9 cellular contexts compared by ENCODE assay signal in genomic region chr1:209585672-209586071, GRCh38. TPM values are rescaled to one million over a fixed set of nuclear protein-coding genes. Genes with fewer than 3 reads are reported as not detected.
A peak's percentile ranks its signal among the peaks of the same experiment; 100 is the strongest.
DNase-seq lines count a peak whose midpoint lies in the region; ATAC-seq, FAIRE-seq and TF ChIP-seq lines count a peak whose summit lies in the region.
"Had no signal": no experiment of that assay in that cellular context is flagged by ENCODE, and none has a peak within 500 bp of the region (broad histone marks: within the 10 kb centered on the region; RNA-seq: fewer than 3 reads in every experiment).

No MANE protein-coding gene starts in this region.

- CTCF ChIA-PET in endothelial cell of umbilical vein (lab: Charles Lee) = interaction anchor here (0.6 to 6.9 kb wide), 15 partner anchors 9 to 162 kb away, joined by 3 to 65 read pairs (median 5); no protein-coding TSS in a partner anchor
- CTCF ChIA-PET in CD4-positive, alpha-beta T cell (lab: Charles Lee) = no interaction called here

- H3K79me2 ChIP-seq in GM23248 (ENCODE audit: insufficient read depth) (no peaks in the 10 kb centered on the region), endothelial cell of umbilical vein (ENCODE audit: control insufficient read depth, insufficient read depth, low read length) (no peaks in the 10 kb centered on the region)

- H3K27ac Mint-ChIP-seq in CD4-positive, alpha-beta T cell = no peak overlapping the region

- H3K9ac ChIP-seq in GM23248 = no peak overlapping the region
- no peak overlapping the region for H3K9ac ChIP-seq in endothelial cell of umbilical vein (replicated peaks; ENCODE audit: extremely low read depth, insufficient read depth, low read length)

- no peaks in the 10 kb centered on the region for H3K9me1 ChIP-seq in endothelial cell of umbilical vein (replicated peaks; ENCODE audit: control insufficient read depth, extremely low read depth, insufficient read depth, low read length)

- no peaks in the 10 kb centered on the region for H3F3A ChIP-seq in GM23248 (ENCODE audit: insufficient read depth)

- H3K4me3 ChIP-seq in GM23248 = peak overlapping the region; percentile 53
- H3K4me3 ChIP-seq in endothelial cell of umbilical vein (replicated peaks in 1 of 3; ENCODE audit: insufficient read depth in 1 of 3, low read depth in 1 of 3, low read length in 3 of 3) = no peak overlapping the region

- no peaks in the 10 kb centered on the region for H3K9me3 Mint-ChIP-seq in CD4-positive, alpha-beta T cell

- H4K20me1 ChIP-seq in GM23248 (ENCODE audit: insufficient read depth) = no peaks in the 10 kb centered on the region
- no peaks in the 10 kb centered on the region for H4K20me1 ChIP-seq in endothelial cell of umbilical vein (replicated peaks; ENCODE audit: control insufficient read depth, extremely low read depth, insufficient read depth, low read length)

- intact Hi-C loops in endothelial cell of umbilical vein (cut with micrococcal nuclease) = loop anchor here (1.0 kb wide), 1 partner anchor 9 kb away; no protein-coding TSS in a partner anchor
- intact Hi-C loops in CD4-positive, alpha-beta T cell (cut with DNase I, micrococcal nuclease) = no loop called here

- H3K4me2 ChIP-seq in GM23248 (ENCODE audit: unreplicated experiment) = peak overlapping the region; percentile 62
- no peak overlapping the region for H3K4me2 ChIP-seq in endothelial cell of umbilical vein (ENCODE audit: insufficient read depth, low read length)

- DNase-seq in GM23248 (peak; percentile 83), NCI-H526 treated with DMSO at 0.1 percent for 48 hours (lab: John Stamatoyannopoulos, UW) (peak; percentile 13), endothelial cell of umbilical vein (ENCODE audit: low read depth, low spot score) (no peak), mucosa of gallbladder (ENCODE audit: low spot score) (peak; percentile 45)
- DNase-seq in CD4-positive, alpha-beta T cell = no peak
- DNase-seq in activated effector memory CD4-positive, alpha-beta T cell treated with anti-CD3 and anti-CD28 coated beads, Interleukin-2, amount 50 U/mL, for 16 hours = no peak

- H3K27ac ChIP-seq in GM23248 (no peak overlapping the region), endothelial cell of umbilical vein (ENCODE audit: insufficient read depth, low read depth, low read length) (no peak overlapping the region)
- no peak overlapping the region for H3K27ac ChIP-seq in CD4-positive, alpha-beta T cell (ENCODE audit: low read depth, low read length)
- H3K27ac ChIP-seq: HL-60 had no signal

- H3K27me3 Mint-ChIP-seq in CD4-positive, alpha-beta T cell = peaks cover 16% of the 10 kb centered on the region

- H3K4me1 ChIP-seq in GM23248 (ENCODE audit: insufficient read depth) (peaks cover 8% of the 10 kb centered on the region; the same call in 1 of the 2 replicates), endothelial cell of umbilical vein (ENCODE audit: control insufficient read depth, extremely low read depth, insufficient read depth, low read length) (peaks cover 9% of the 10 kb centered on the region)

- no peak for ATAC-seq in CD4-positive, alpha-beta T cell (ENCODE audit: poor library complexity)
- ATAC-seq in HG02973 (IDR thresholded peaks at IDR 0.05; ENCODE audit: unreplicated experiment) = no peak
- no peak for ATAC-seq in HG03439 (IDR thresholded peaks at IDR 0.05; ENCODE audit: unreplicated experiment)

- no peak for FAIRE-seq in endothelial cell of umbilical vein (lab: Jason Lieb, UNC)

- no TSS peak for BruUV-seq in endothelial cell of umbilical vein (replicated peaks; lab: Mats Ljungman, UMichigan)

- no peaks in the 10 kb centered on the region for H3K36me3 Mint-ChIP-seq in CD4-positive, alpha-beta T cell (ENCODE audit: low read depth)

- no peak for TF ChIP-seq CTCF in endothelial cell of umbilical vein (IDR thresholded peaks at IDR 0.05; ENCODE audit: extremely low read depth in 1 of 2, insufficient read depth in 1 of 2, low read depth in 1 of 2, low read length in 2 of 2)
- TF ChIP-seq CTCF in CD4-positive, alpha-beta T cell (IDR thresholded peaks at IDR 0.05) = no peak

- H3K9me3 ChIP-seq in GM23248 (ENCODE audit: low read depth) (no peaks in the 10 kb centered on the region), endothelial cell of umbilical vein (replicated peaks; ENCODE audit: control insufficient read depth, insufficient read depth, low read length) (no peaks in the 10 kb centered on the region)
- H3K9me3 ChIP-seq in CD4-positive, alpha-beta T cell (ENCODE audit: control insufficient read depth, low read length) = no peaks in the 10 kb centered on the region

- H3K9me2 ChIP-seq in GM23248 (ENCODE audit: insufficient read depth) = no peaks in the 10 kb centered on the region

- H2AFZ ChIP-seq in GM23248 = no peak overlapping the region
- H2AFZ ChIP-seq in endothelial cell of umbilical vein (ENCODE audit: low read depth, low read length) = no peak overlapping the region

- in situ Hi-C loops in GM23248 (cut with MboI) = loop anchor here (25.0 kb wide), 1 partner anchor 402 kb away; no protein-coding TSS in a partner anchor

- POLR2A ChIA-PET in endothelial cell of umbilical vein (lab: Charles Lee) = no interaction called here
- POLR2A ChIA-PET in CD4-positive, alpha-beta T cell (lab: Charles Lee) = no interaction called here

- H3K36me3 ChIP-seq in GM23248 (ENCODE audit: low read depth) = no peaks in the 10 kb centered on the region
- no peaks in the 10 kb centered on the region for H3K36me3 ChIP-seq in endothelial cell of umbilical vein (ENCODE audit: control insufficient read depth in 2 of 2, extremely low read depth in 1 of 2, insufficient read depth in 2 of 2, low read length in 2 of 2)

- peaks cover 29% of the 10 kb centered on the region for H3K27me3 ChIP-seq in GM23248 (replicated peaks; ENCODE audit: insufficient read depth)
- peaks cover 42 to 43% of the 10 kb centered on the region in 2 experiments for H3K27me3 ChIP-seq in endothelial cell of umbilical vein (ENCODE audit: control insufficient read depth in 2 of 2, insufficient read depth in 2 of 2, low read length in 2 of 2)
- peaks cover 53% of the 10 kb centered on the region for H3K27me3 ChIP-seq in CD4-positive, alpha-beta T cell (ENCODE audit: control insufficient read depth, insufficient read depth, low read length)

- no peak for TF ChIP-seq POLR2A in endothelial cell of umbilical vein (IDR thresholded peaks at IDR 0.05; ENCODE audit: low read depth, low read length)

- no peaks in the 10 kb centered on the region for H3K4me1 Mint-ChIP-seq in CD4-positive, alpha-beta T cell (ENCODE audit: low read depth)

- dilution Hi-C loops in endothelial cell of umbilical vein (cut with MboI; ENCODE audit: extremely low pct_ligation_motif_present, low sequenced_read_pairs) = loop anchor here (25.0 kb wide), 1 partner anchor 102 kb away; the partner anchor contains the start of gene G0S2

- H3K4me3 Mint-ChIP-seq in CD4-positive, alpha-beta T cell = no peak overlapping the region

- 2 to 4% methylated on average over 23 of the region's 23 CpGs for WGBS in GM23248 (ENCODE audit: low coverage in 1 of 2, low lambda C conversion rate in 2 of 2, missing lambda C conversion rate in 2 of 2), 2 experiments

TF ChIP-seq in endothelial cell of umbilical vein, 7 proteins besides CTCF, POLR2A, EP300 and RAD21:
- TF ChIP-seq JUN (IDR thresholded peaks at IDR 0.05; ENCODE audit: borderline replicate concordance, insufficient read depth, insufficient read length, low read depth) (no peak), EZH2 (IDR thresholded peaks at IDR 0.05; ENCODE audit: borderline replicate concordance, low read depth, low read length, severe bottlenecking) (peak; percentile 47)
TF ChIP-seq in endothelial cell of umbilical vein: peak in this region for 1.

RNA-seq across cellular contexts. Expression of gene CAMK1G, which starts 2.2 kb away (rescaled TPM):
- 0.11 TPM in 1 of 2 replicates, not detected in the other for total RNA-seq in GM23248 (2014; rRNA removed; shearing (Covaris generic))
- 0.24 TPM in 1 of 2 replicates, not detected in the other for polyA plus RNA-seq in GM23248 (2016; fragmentation: Nextera tagmentation; extraction: Ambion mirVana)
- not detected in 2 replicates for total RNA-seq in endothelial cell of umbilical vein
- not detected in 2 replicates for polyA plus RNA-seq in endothelial cell of umbilical vein
- not detected in 2 replicates for polyA plus RNA-seq in endothelial cell of umbilical vein (2011; cell fraction: cytosol; rRNA removed)
- not detected in 2 replicates for polyA plus RNA-seq in endothelial cell of umbilical vein (2011; cell fraction: nucleus; rRNA removed)
- polyA plus RNA-seq in endothelial cell of umbilical vein (2012) = not detected in 2 replicates
- not detected in 2 replicates for polyA minus RNA-seq in endothelial cell of umbilical vein
- not detected for polyA minus RNA-seq in endothelial cell of umbilical vein (2011; cell fraction: cytosol; rRNA and poly(A)+ RNA removed)
- polyA minus RNA-seq in endothelial cell of umbilical vein (2011; cell fraction: nucleus; rRNA and poly(A)+ RNA removed) = not detected in 2 replicates
- 0.12 TPM for total RNA-seq in mucosa of gallbladder
- total RNA-seq in CD4-positive, alpha-beta T cell = not detected

Comparison
In these comparisons a context has a peak if more than half of its experiments do, and no peak if none do; other contexts are left out.
1. DNase-seq: peak in GM23248 (single experiment), NCI-H526 treated with DMSO at 0.1 percent for 48 hours (single experiment) and mucosa of gallbladder (single experiment); none in endothelial cell of umbilical vein (single experiment), CD4-positive, alpha-beta T cell (0 of 10) and activated effector memory CD4-positive, alpha-beta T cell treated with anti-CD3 and anti-CD28 coated beads, Interleukin-2, amount 50 U/mL, for 16 hours (single experiment).